ENCODE assay signal across 8 cellular contexts in genomic region chr5:172007153-172007794, GRCh38. TPM values are rescaled to one million over a fixed set of nuclear protein-coding genes. Genes with fewer than 3 reads are reported as not detected.
A peak's percentile ranks its signal among the peaks of the same experiment; 100 is the strongest.
DNase-seq lines count a peak whose midpoint lies in the region; ATAC-seq and TF ChIP-seq lines count a peak whose summit lies in the region.

No MANE protein-coding gene starts in this region.

- H3K27ac ChIP-seq in SJCRH30 = peak overlapping the region; percentile 91
- H3K27ac ChIP-seq in endodermal cell (ENCODE audit: low read depth, low read length) = peak overlapping the region; percentile 42
- peak overlapping the region; percentile 91 for H3K27ac ChIP-seq in naive thymus-derived CD4-positive, alpha-beta T cell (ENCODE audit: low read depth, low read length)

- H3K9me3 ChIP-seq in SJCRH30 (replicated peaks) = no peaks in the 10 kb centered on the region
- H3K9me3 ChIP-seq in endodermal cell (ENCODE audit: control insufficient read depth, low read length) = no peaks in the 10 kb centered on the region
- no peaks in the 10 kb centered on the region for H3K9me3 ChIP-seq in naive thymus-derived CD4-positive, alpha-beta T cell (ENCODE audit: control insufficient read depth in 2 of 3, low read length in 3 of 3)

- DNase-seq in stimulated activated CD4-positive, alpha-beta T cell treated with anti-CD3 and anti-CD28 coated beads, Interleukin-1b, Interleukin-23, amount 100 ng/mL, for 48 hours = peak; percentile 9
- DNase-seq in stimulated activated CD4-positive, alpha-beta T cell treated with anti-CD3 and anti-CD28 coated beads, Interleukin-4, amount 100 ng/mL, for 4 hours = no peak
- DNase-seq in SJCRH30 (peak in 1 of 2 experiments; percentile 42), endodermal cell (peak; percentile 71), DMS114 treated with DMSO at 0.1 percent for 48 hours (lab: John Stamatoyannopoulos, UW; ENCODE audit: unreplicated experiment) (no peak), NCI-H1694 (lab: John Stamatoyannopoulos, UW) (no peak)
- DNase-seq in naive thymus-derived CD4-positive, alpha-beta T cell = no peak

- peak overlapping the region; percentile 80 for H3K4me3 Mint-ChIP-seq in endodermal cell
- peak overlapping the region; percentile 93 to 99 (median 97) for H3K4me3 Mint-ChIP-seq in naive thymus-derived CD4-positive, alpha-beta T cell

- intact Hi-C loops in naive thymus-derived CD4-positive, alpha-beta T cell (cut with micrococcal nuclease) = loop anchor here (1.0 to 10.0 kb wide), 15 partner anchors 35 to 1910 kb away; partner anchors contain the start of genes ATP6V0E1 (in 1 of the 2), BNIP1 (in 1 of the 2), CPEB4 (in 1 of the 2) and NPM1 (in 1 of the 2)

- peak overlapping the region; percentile 96 for H3K4me3 ChIP-seq in SJCRH30
- peak overlapping the region; percentile 98 for H3K4me3 ChIP-seq in endodermal cell (ENCODE audit: low read length)
- peak overlapping the region; percentile 89 for H3K4me3 ChIP-seq in naive thymus-derived CD4-positive, alpha-beta T cell (ENCODE audit: low read length)

- TF ChIP-seq CTCF in endodermal cell (conservative IDR thresholded peaks at IDR 0.05) = no peak

- CTCF ChIA-PET in naive thymus-derived CD4-positive, alpha-beta T cell (lab: Charles Lee) = interaction anchor here (0.6 to 2.9 kb wide), 7 partner anchors 11 to 181 kb away, joined by 3 to 11 read pairs (median 5); partner anchors contain the start of gene STK10

- H3K36me3 ChIP-seq in SJCRH30 (no peaks in the 10 kb centered on the region), endodermal cell (ENCODE audit: control insufficient read depth, insufficient read depth, low read length) (no peaks in the 10 kb centered on the region)
- H3K36me3 ChIP-seq in naive thymus-derived CD4-positive, alpha-beta T cell (ENCODE audit: control insufficient read depth in 2 of 3, insufficient read depth in 3 of 3, low read length in 3 of 3) = peaks cover 0 to 4% (median 0%) of the 10 kb centered on the region in 3 experiments

- no peak for ATAC-seq in naive thymus-derived CD4-positive, alpha-beta T cell
- no peak for ATAC-seq in HG02623 (IDR thresholded peaks at IDR 0.05; ENCODE audit: unreplicated experiment)

- 4 to 10% methylated on average over 22 to 24 of the region's 24 CpGs for WGBS in endodermal cell (ENCODE audit: insufficient coverage in 1 of 2, insufficient read length in 1 of 2), 2 experiments

- no peaks in the 10 kb centered on the region for H3K27me3 Mint-ChIP-seq in endodermal cell (ENCODE audit: insufficient read depth)
- no peaks in the 10 kb centered on the region for H3K27me3 Mint-ChIP-seq in naive thymus-derived CD4-positive, alpha-beta T cell

- POLR2A ChIA-PET in naive thymus-derived CD4-positive, alpha-beta T cell (lab: Charles Lee) = interaction anchor here (0.6 to 4.7 kb wide), 28 partner anchors 8 to 1050 kb away, joined by 3 to 41 read pairs (median 4); partner anchors contain the start of genes ATP6V0E1, DUSP1, NPM1 and RPL26L1

- H3K27me3 ChIP-seq in SJCRH30 (no peaks in the 10 kb centered on the region), endodermal cell (ENCODE audit: control insufficient read depth, insufficient read depth, low read length, poor library complexity, severe bottlenecking) (no peaks in the 10 kb centered on the region)
- no peaks in the 10 kb centered on the region for H3K27me3 ChIP-seq in naive thymus-derived CD4-positive, alpha-beta T cell (ENCODE audit: control insufficient read depth in 2 of 2, insufficient read depth in 2 of 2, low read length in 2 of 2)

- H3K4me1 ChIP-seq in SJCRH30 (peaks cover 6% of the 10 kb centered on the region; the same call in 1 of the 2 replicates), endodermal cell (ENCODE audit: control insufficient read depth, insufficient read depth, low read length) (peaks cover 19% of the 10 kb centered on the region)
- peaks cover 26 to 32% of the 10 kb centered on the region in 2 donors for H3K4me1 ChIP-seq in naive thymus-derived CD4-positive, alpha-beta T cell (ENCODE audit: control insufficient read depth in 2 of 2, insufficient read depth in 2 of 2, low read length in 2 of 2)

- H3K9ac ChIP-seq in endodermal cell (ENCODE audit: extremely low read depth, low read length, poor library complexity, severe bottlenecking) = peak overlapping the region; percentile 89

- peak overlapping the region; percentile 97 for H3K27ac Mint-ChIP-seq in endodermal cell
- peak overlapping the region; percentile 94 to 100 (median 98) for H3K27ac Mint-ChIP-seq in naive thymus-derived CD4-positive, alpha-beta T cell

- peaks cover 44% of the 10 kb centered on the region for H3K4me1 Mint-ChIP-seq in endodermal cell
- peaks cover 27 to 60% (median 49%) of the 10 kb centered on the region in 7 donors for H3K4me1 Mint-ChIP-seq in naive thymus-derived CD4-positive, alpha-beta T cell

- H3K36me3 Mint-ChIP-seq in endodermal cell (ENCODE audit: low read depth) = no peaks in the 10 kb centered on the region
- peaks cover 0 to 5% (median 0%) of the 10 kb centered on the region in 5 donors for H3K36me3 Mint-ChIP-seq in naive thymus-derived CD4-positive, alpha-beta T cell

- no peaks in the 10 kb centered on the region for H3K9me3 Mint-ChIP-seq in endodermal cell
- H3K9me3 Mint-ChIP-seq in naive thymus-derived CD4-positive, alpha-beta T cell = peaks cover 0 to 2% (median 0%) of the 10 kb centered on the region in 11 donors

RNA-seq across cellular contexts. Expression of gene FBXW11, which starts 0.8 kb away (rescaled TPM):
- total RNA-seq in SJCRH30 (2014; rRNA removed; shearing (Covaris generic)) = 87.4 and 95.1 TPM in 2 replicates
- total RNA-seq in endodermal cell = 10 to 100 TPM; 42.2 to 49.4 TPM
- 55.1 TPM for polyA plus RNA-seq in endodermal cell (2013, experiment 1 of 2)
- 51.1 TPM for polyA plus RNA-seq in endodermal cell (2013, experiment 2 of 2)
- total RNA-seq in naive thymus-derived CD4-positive, alpha-beta T cell = 10 to 100 TPM; 29.1 to 40.7 (median 33.6) TPM
- 10 to 100 TPM; 15.0 to 21.5 TPM for polyA plus RNA-seq in naive thymus-derived CD4-positive, alpha-beta T cell

Comparison
In these comparisons a context has a peak if more than half of its experiments do, and no peak if none do; other contexts are left out.
1. DNase-seq: peak in stimulated activated CD4-positive, alpha-beta T cell treated with anti-CD3 and anti-CD28 coated beads, Interleukin-1b, Interleukin-23, amount 100 ng/mL, for 48 hours (single experiment) and endodermal cell (single experiment); none in stimulated activated CD4-positive, alpha-beta T cell treated with anti-CD3 and anti-CD28 coated beads, Interleukin-4, amount 100 ng/mL, for 4 hours (0 of 2), naive thymus-derived CD4-positive, alpha-beta T cell (0 of 9), DMS114 treated with DMSO at 0.1 percent for 48 hours (single experiment) and NCI-H1694 (single experiment).
2. Peak in every context shown above with its lines, with median percentiles within 50 percentile points of each other: H3K27ac ChIP-seq and H3K4me3 ChIP-seq.